Comparison of ENCODE assay signal across 17 cellular contexts in the genomic region with DNA sequence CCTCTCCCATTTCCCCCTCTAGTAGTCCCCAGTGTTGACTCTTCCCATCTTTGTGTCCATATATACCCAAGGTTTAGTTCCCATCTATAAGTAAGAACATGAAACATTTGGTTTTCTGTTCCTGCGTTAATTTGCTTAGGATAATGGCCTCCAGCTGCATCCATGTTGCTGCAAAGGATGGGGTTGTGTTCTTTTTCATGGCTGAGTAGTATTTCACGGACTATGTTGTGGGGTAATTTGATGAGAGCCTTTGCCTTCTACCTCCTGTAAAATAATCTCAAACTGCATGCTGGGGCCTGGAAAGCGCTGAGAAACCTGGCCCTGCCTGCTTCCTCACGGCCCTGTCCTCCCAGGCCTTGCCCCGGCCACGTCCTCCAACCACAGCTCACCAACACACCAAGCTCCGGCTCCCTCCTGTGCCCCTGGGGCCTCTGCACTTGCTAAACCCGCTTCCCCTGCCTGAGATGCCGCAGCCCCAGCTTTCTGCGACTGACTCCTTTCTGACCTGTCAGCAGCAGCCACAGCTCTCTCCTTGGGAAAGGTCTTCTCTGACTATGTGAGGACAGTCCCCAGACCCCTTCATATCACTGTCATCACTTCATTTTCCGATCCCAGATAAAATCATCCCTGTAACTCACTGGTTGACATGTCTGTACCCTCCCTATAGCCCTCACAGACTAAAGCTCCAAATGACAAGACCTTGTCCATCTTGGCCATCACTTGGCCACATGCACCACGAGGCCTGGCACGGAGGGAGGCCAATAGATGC. TPM values are rescaled to one million over a fixed set of nuclear protein-coding genes. Genes with fewer than 3 reads are reported as not detected.
DNase-seq lines count a peak whose midpoint lies in the region; ATAC-seq, FAIRE-seq and TF ChIP-seq lines count a peak whose summit lies in the region.
"Had no signal": no experiment of that assay in that cellular context is flagged by ENCODE, and none has a peak within 500 bp of the region (broad histone marks: within the 10 kb centered on the region; RNA-seq: fewer than 3 reads in every experiment).

No MANE protein-coding gene starts in this region.

- DNase-seq in T-helper 2 cell treated with Interferon-gamma antibody and Interleukin-4, amounts not matched to agents 5 μg/mL and 100 μg/mL, for 36 hours (ENCODE audit: low spot score): no peak
- DNase-seq in T-helper 2 cell (no peak), NB4 (ENCODE audit: low read depth) (peak; percentile 24), neural progenitor cell (ENCODE audit: low spot score) (no peak), kidney (no peak)
- no peak for DNase-seq in activated CD8-positive, alpha-beta memory T cell treated with anti-CD3 and anti-CD28 coated beads, Interleukin-2, amount 50 U/mL, for 48 hours
- DNase-seq: DMS 273 treated with DMSO at 0.1 percent for 48 hours, NCI-H1105, NCI-H187, NCI-H446, NCI-H748 treated with DMSO at 0.1 percent for 48 hours, Peyer's patch had no signal

- no peaks in the 10 kb centered on the region for H3K27me3 ChIP-seq in neural progenitor cell
- H3K27me3 ChIP-seq: BLaER1, Peyer's patch had no signal

- H2AFZ ChIP-seq in neural progenitor cell (replicated peaks): no peak overlapping the region

- peaks cover 56% of the 10 kb centered on the region for H4K20me1 ChIP-seq in neural progenitor cell (ENCODE audit: low read depth)

- H3K36me3 ChIP-seq in neural progenitor cell: no peaks in the 10 kb centered on the region
- H3K36me3 ChIP-seq in kidney (ENCODE audit: control insufficient read depth in 1 of 2, insufficient read depth in 2 of 2, low read length in 2 of 2): no peaks in the 10 kb centered on the region
- H3K36me3 ChIP-seq: BLaER1, Peyer's patch had no signal

- intact Hi-C loops in dendritic cell treated with granulocyte-macrophage colony-stimulating factor and Interleukin-4, amounts not matched to agents 40 ng/mL and 50 ng/mL, for 4 days (cut with micrococcal nuclease): no loop called here
- intact Hi-C loops in kidney (cut with DNase I): no loop called here

- H3K9me3 Mint-ChIP-seq in T-helper 2 cell treated with Interferon-gamma antibody and Interleukin-4, amounts not matched to agents 5 μg/mL and 100 μg/mL, for 36 hours: no peaks in the 10 kb centered on the region
- no peaks in the 10 kb centered on the region for H3K9me3 Mint-ChIP-seq in dendritic cell treated with granulocyte-macrophage colony-stimulating factor and Interleukin-4, amounts not matched to agents 40 ng/mL and 50 ng/mL, for 4 days
- H3K9me3 Mint-ChIP-seq in neural progenitor cell: no peaks in the 10 kb centered on the region

- no peak overlapping the region for H3K4me3 Mint-ChIP-seq in T-helper 2 cell treated with Interferon-gamma antibody and Interleukin-4, amounts not matched to agents 5 μg/mL and 100 μg/mL, for 36 hours
- no peak overlapping the region for H3K4me3 Mint-ChIP-seq in dendritic cell treated with granulocyte-macrophage colony-stimulating factor and Interleukin-4, amounts not matched to agents 40 ng/mL and 50 ng/mL, for 4 days
- H3K4me3 Mint-ChIP-seq in neural progenitor cell: no peak overlapping the region

- no peaks in the 10 kb centered on the region for H3K36me3 Mint-ChIP-seq in T-helper 2 cell treated with Interferon-gamma antibody and Interleukin-4, amounts not matched to agents 5 μg/mL and 100 μg/mL, for 36 hours (ENCODE audit: low read depth)
- H3K36me3 Mint-ChIP-seq in dendritic cell treated with granulocyte-macrophage colony-stimulating factor and Interleukin-4, amounts not matched to agents 40 ng/mL and 50 ng/mL, for 4 days (ENCODE audit: low read depth): peaks cover 42% of the 10 kb centered on the region
- H3K36me3 Mint-ChIP-seq in neural progenitor cell: no peaks in the 10 kb centered on the region

- H3K27ac ChIP-seq in neural progenitor cell (no peak overlapping the region), kidney (ENCODE audit: low read depth in 2 of 2, low read length in 2 of 2) (no peak overlapping the region)
- H3K27ac ChIP-seq: 22Rv1, KMS-11, Peyer's patch had no signal

- peak overlapping the region; percentile 4 for H3K27ac Mint-ChIP-seq in T-helper 2 cell treated with Interferon-gamma antibody and Interleukin-4, amounts not matched to agents 5 μg/mL and 100 μg/mL, for 36 hours
- peak overlapping the region; percentile 35 for H3K27ac Mint-ChIP-seq in dendritic cell treated with granulocyte-macrophage colony-stimulating factor and Interleukin-4, amounts not matched to agents 40 ng/mL and 50 ng/mL, for 4 days
- H3K27ac Mint-ChIP-seq in neural progenitor cell: peak overlapping the region; percentile 15

- H3K4me1 Mint-ChIP-seq in T-helper 2 cell treated with Interferon-gamma antibody and Interleukin-4, amounts not matched to agents 5 μg/mL and 100 μg/mL, for 36 hours (ENCODE audit: low read depth): peaks cover 15% of the 10 kb centered on the region
- H3K4me1 Mint-ChIP-seq in dendritic cell treated with granulocyte-macrophage colony-stimulating factor and Interleukin-4, amounts not matched to agents 40 ng/mL and 50 ng/mL, for 4 days (ENCODE audit: low read depth): peaks cover 87% of the 10 kb centered on the region
- peaks cover 19% of the 10 kb centered on the region for H3K4me1 Mint-ChIP-seq in neural progenitor cell

- H3K9me3 ChIP-seq in neural progenitor cell (ENCODE audit: low read depth) (no peaks in the 10 kb centered on the region), kidney (ENCODE audit: control insufficient read depth in 1 of 2, low read length in 2 of 2) (no peaks in the 10 kb centered on the region)
- H3K9me3 ChIP-seq: BLaER1, Peyer's patch had no signal

- no peaks in the 10 kb centered on the region for H3K27me3 Mint-ChIP-seq in T-helper 2 cell treated with Interferon-gamma antibody and Interleukin-4, amounts not matched to agents 5 μg/mL and 100 μg/mL, for 36 hours (ENCODE audit: low read depth)
- H3K27me3 Mint-ChIP-seq in dendritic cell treated with granulocyte-macrophage colony-stimulating factor and Interleukin-4, amounts not matched to agents 40 ng/mL and 50 ng/mL, for 4 days: no peaks in the 10 kb centered on the region
- peaks cover 10% of the 10 kb centered on the region for H3K27me3 Mint-ChIP-seq in neural progenitor cell (ENCODE audit: insufficient read depth, low read depth)

- H3K4me2 ChIP-seq in neural progenitor cell: no peak overlapping the region
- H3K4me2 ChIP-seq: BLaER1, KMS-11 had no signal

- peaks cover 67% of the 10 kb centered on the region for H3K79me2 ChIP-seq in neural progenitor cell (ENCODE audit: low read depth)

- no peak for ATAC-seq in HG02973 (IDR thresholded peaks at IDR 0.05; ENCODE audit: unreplicated experiment)

- H3K4me1 ChIP-seq in neural progenitor cell (no peaks in the 10 kb centered on the region), kidney (ENCODE audit: control insufficient read depth in 1 of 2, insufficient read depth in 1 of 2, low read depth in 1 of 2, low read length in 2 of 2) (peaks cover 0 to 27% of the 10 kb centered on the region in 2 donors)

- TF ChIP-seq POLR2A in NB4 (IDR thresholded peaks at IDR 0.05; ENCODE audit: extremely low read depth, insufficient read length): no peak

- H3K4me3 ChIP-seq in NB4 (ENCODE audit: low read depth, low read length): no peak overlapping the region
- H3K4me3 ChIP-seq in neural progenitor cell: no peak overlapping the region
- H3K4me3 ChIP-seq in kidney (ENCODE audit: low read length in 2 of 2): no peak overlapping the region
- H3K4me3 ChIP-seq: BLaER1, Peyer's patch had no signal

- no peaks in the 10 kb centered on the region for H3F3A ChIP-seq in neural progenitor cell (ENCODE audit: low read depth)

- H3K9ac ChIP-seq in neural progenitor cell: no peak overlapping the region
- no peak overlapping the region for H3K9ac ChIP-seq in kidney (ENCODE audit: low read length in 2 of 2)
- H3K9ac ChIP-seq: BLaER1, KMS-11 had no signal

- no peak for FAIRE-seq in kidney (lab: Jason Lieb, UNC)

- TF ChIP-seq CTCF in NB4 (IDR thresholded peaks at IDR 0.05; ENCODE audit: low read depth, low read length) (no peak), neural progenitor cell (IDR thresholded peaks at IDR 0.05) (no peak), kidney (IDR thresholded peaks at IDR 0.05; ENCODE audit: borderline replicate concordance, extremely low read depth, insufficient read depth) (no peak)

RNA-seq across cellular contexts. Expression of a gene that starts 19.8 kb away (rescaled TPM):
- total RNA-seq in neural progenitor cell (ENCODE audit: low replicate concordance): 25.8 and 34.6 TPM in 2 replicates
- 92.0 TPM for total RNA-seq in kidney
- polyA plus RNA-seq in kidney (ENCODE audit: insufficient read depth, low read depth, low replicate concordance): 43.6 TPM
